1 cellular context compared by ENCODE assay signal in the genomic region with DNA sequence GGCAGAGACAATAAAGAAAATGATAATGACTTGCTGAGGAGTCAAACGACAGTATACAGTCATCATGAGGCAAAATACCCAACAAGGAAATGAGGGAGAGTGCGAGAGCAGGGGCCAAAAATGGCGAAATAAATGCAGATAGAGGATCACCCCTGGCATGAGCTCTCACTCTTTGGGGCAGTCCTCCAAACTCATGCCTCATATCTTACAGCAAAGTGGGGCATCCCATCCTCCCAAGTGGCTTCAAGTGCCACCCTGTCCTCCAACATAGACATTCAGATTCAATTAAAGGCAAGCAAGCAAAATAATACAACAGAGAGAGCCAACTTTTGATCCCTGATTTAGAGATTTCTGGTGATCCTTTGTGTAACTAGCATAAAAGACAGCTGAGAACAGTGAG.
TF ChIP-seq lines count a peak whose summit lies in the region.

No MANE protein-coding gene starts in this region.

TF ChIP-seq in GM23338, 12 proteins besides CTCF, POLR2A, EP300 and RAD21 (continued from another document):
- TF ChIP-seq, protein P1, sequence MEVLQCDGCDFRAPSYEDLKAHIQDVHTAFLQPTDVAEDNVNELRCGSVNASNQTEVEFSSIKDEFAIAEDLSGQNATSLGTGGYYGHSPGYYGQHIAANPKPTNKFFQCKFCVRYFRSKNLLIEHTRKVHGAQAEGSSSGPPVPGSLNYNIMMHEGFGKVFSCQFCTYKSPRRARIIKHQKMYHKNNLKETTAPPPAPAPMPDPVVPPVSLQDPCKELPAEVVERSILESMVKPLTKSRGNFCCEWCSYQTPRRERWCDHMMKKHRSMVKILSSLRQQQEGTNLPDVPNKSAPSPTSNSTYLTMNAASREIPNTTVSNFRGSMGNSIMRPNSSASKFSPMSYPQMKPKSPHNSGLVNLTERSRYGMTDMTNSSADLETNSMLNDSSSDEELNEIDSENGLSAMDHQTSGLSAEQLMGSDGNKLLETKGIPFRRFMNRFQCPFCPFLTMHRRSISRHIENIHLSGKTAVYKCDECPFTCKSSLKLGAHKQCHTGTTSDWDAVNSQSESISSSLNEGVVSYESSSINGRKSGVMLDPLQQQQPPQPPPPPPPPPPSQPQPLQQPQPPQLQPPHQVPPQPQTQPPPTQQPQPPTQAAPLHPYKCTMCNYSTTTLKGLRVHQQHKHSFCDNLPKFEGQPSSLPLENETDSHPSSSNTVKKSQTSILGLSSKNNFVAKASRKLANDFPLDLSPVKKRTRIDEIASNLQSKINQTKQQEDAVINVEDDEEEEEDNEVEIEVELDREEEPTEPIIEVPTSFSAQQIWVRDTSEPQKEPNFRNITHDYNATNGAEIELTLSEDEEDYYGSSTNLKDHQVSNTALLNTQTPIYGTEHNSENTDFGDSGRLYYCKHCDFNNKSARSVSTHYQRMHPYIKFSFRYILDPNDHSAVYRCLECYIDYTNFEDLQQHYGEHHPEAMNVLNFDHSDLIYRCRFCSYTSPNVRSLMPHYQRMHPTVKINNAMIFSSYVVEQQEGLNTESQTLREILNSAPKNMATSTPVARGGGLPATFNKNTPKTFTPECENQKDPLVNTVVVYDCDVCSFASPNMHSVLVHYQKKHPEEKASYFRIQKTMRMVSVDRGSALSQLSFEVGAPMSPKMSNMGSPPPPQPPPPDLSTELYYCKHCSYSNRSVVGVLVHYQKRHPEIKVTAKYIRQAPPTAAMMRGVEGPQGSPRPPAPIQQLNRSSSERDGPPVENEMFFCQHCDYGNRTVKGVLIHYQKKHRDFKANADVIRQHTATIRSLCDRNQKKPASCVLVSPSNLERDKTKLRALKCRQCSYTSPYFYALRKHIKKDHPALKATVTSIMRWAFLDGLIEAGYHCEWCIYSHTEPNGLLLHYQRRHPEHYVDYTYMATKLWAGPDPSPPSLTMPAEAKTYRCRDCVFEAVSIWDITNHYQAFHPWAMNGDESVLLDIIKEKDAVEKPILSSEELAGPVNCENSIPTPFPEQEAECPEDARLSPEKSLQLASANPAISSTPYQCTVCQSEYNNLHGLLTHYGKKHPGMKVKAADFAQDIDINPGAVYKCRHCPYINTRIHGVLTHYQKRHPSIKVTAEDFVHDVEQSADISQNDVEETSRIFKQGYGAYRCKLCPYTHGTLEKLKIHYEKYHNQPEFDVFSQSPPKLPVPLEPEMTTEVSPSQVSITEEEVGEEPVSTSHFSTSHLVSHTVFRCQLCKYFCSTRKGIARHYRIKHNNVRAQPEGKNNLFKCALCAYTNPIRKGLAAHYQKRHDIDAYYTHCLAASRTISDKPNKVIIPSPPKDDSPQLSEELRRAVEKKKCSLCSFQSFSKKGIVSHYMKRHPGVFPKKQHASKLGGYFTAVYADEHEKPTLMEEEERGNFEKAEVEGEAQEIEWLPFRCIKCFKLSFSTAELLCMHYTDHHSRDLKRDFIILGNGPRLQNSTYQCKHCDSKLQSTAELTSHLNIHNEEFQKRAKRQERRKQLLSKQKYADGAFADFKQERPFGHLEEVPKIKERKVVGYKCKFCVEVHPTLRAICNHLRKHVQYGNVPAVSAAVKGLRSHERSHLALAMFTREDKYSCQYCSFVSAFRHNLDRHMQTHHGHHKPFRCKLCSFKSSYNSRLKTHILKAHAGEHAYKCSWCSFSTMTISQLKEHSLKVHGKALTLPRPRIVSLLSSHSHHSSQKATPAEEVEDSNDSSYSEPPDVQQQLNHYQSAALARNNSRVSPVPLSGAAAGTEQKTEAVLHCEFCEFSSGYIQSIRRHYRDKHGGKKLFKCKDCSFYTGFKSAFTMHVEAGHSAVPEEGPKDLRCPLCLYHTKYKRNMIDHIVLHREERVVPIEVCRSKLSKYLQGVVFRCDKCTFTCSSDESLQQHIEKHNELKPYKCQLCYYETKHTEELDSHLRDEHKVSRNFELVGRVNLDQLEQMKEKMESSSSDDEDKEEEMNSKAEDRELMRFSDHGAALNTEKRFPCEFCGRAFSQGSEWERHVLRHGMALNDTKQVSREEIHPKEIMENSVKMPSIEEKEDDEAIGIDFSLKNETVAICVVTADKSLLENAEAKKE (CRISPR knock-in tag; IDR thresholded peaks at IDR 0.05), result no peak
TF ChIP-seq in GM23338: peak in this region for 0.
